Comparison of ENCODE assay signal across 9 cellular contexts in the genomic region with DNA sequence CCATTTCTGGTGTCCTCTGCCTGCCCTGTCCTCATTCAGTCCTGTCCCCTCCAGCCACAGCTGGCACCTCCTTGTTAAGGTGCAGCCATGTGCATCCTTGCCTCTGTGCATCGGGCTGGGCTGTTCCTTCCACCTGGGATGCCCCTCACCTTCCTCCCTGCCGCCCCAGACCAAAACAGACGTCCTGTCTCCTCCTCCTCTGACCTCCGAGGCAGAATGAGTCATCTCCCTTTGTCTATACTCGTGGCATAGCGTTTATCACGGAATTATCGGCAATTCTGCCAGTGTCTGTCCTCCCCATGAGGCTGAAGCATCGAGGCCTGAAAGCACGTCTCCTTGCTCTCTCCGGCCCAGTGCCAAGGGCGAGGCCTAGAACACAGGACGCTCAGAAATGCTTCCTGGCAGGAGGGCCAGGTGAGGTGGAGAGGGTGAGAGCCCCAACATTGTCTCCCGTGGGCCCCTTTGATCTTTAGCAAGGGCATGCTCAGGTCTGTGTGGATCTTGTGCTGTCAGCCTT. TPM values are rescaled to one million over a fixed set of nuclear protein-coding genes. Genes with fewer than 3 reads are reported as not detected.
DNase-seq lines count a peak whose midpoint lies in the region; ATAC-seq, FAIRE-seq and TF ChIP-seq lines count a peak whose summit lies in the region.
"Had no signal": no experiment of that assay in that cellular context is flagged by ENCODE, and none has a peak within 500 bp of the region (broad histone marks: within the 10 kb centered on the region; RNA-seq: fewer than 3 reads in every experiment).

No MANE protein-coding gene starts in this region.

- no peaks in the 10 kb centered on the region for H3K9me1 ChIP-seq in endothelial cell of umbilical vein (replicated peaks; ENCODE audit: control insufficient read depth, extremely low read depth, insufficient read depth, low read length)

- H2AFZ ChIP-seq in endothelial cell of umbilical vein (ENCODE audit: low read depth, low read length): no peak overlapping the region
- H2AFZ ChIP-seq in osteoblast (ENCODE audit: low read length): peak overlapping the region; percentile 36

- POLR2A ChIA-PET in endothelial cell of umbilical vein (lab: Charles Lee): no interaction called here

- peaks cover 86% of the 10 kb centered on the region for H3K79me2 ChIP-seq in endothelial cell of umbilical vein (ENCODE audit: control insufficient read depth, insufficient read depth, low read length)
- H3K79me2 ChIP-seq in osteoblast (ENCODE audit: insufficient read depth, low read length): peaks cover 83% of the 10 kb centered on the region

- dilution Hi-C loops in endothelial cell of umbilical vein (cut with MboI; ENCODE audit: extremely low pct_ligation_motif_present, low sequenced_read_pairs): no loop called here

- DNase-seq in EL: peak; percentile 90
- peak; percentile 75 for DNase-seq in OCI-M1 (lab: John Stamatoyannopoulos, UW)
- DNase-seq in endothelial cell of umbilical vein (ENCODE audit: low read depth, low spot score): peak; percentile 83
- peak; percentile 91 for DNase-seq in osteoblast (ENCODE audit: insufficient read length, low spot score, missing footprints)
- no peak for DNase-seq in NCI-H1436 (lab: John Stamatoyannopoulos, UW)
- DNase-seq in NCI-H345 treated with DMSO at 0.1 percent for 48 hours (lab: John Stamatoyannopoulos, UW; ENCODE audit: unreplicated experiment): no peak
- no peak for DNase-seq in GM12892 (ENCODE audit: insufficient read length)

- H3K4me3 ChIP-seq in endothelial cell of umbilical vein (replicated peaks in 1 of 3; ENCODE audit: insufficient read depth in 1 of 3, low read depth in 1 of 3, low read length in 3 of 3) (no peak overlapping the region), osteoblast (ENCODE audit: insufficient read depth, low read length) (peak overlapping the region; percentile 45)
- H3K4me3 ChIP-seq: psoas muscle had no signal

- intact Hi-C loops in endothelial cell of umbilical vein (cut with micrococcal nuclease): loop anchor here (1.0 kb wide), 2 partner anchors 37 to 66 kb away; no protein-coding TSS in a partner anchor

- CTCF ChIA-PET in endothelial cell of umbilical vein (lab: Charles Lee): no interaction called here

- TF ChIP-seq POLR2A in endothelial cell of umbilical vein (IDR thresholded peaks at IDR 0.05; ENCODE audit: low read depth, low read length) (no peak), GM12892 (IDR thresholded peaks at IDR 0.05; ENCODE audit: low read depth, low read length) (no peak)

- peak overlapping the region; percentile 57 for H3K4me2 ChIP-seq in endothelial cell of umbilical vein (ENCODE audit: insufficient read depth, low read length)
- peak overlapping the region; percentile 49 for H3K4me2 ChIP-seq in osteoblast (ENCODE audit: insufficient read depth, low read length)

- BruUV-seq in endothelial cell of umbilical vein (replicated peaks; lab: Mats Ljungman, UMichigan): no TSS peak

- peak overlapping the region; percentile 75 for H3K27ac ChIP-seq in endothelial cell of umbilical vein (ENCODE audit: insufficient read depth, low read depth, low read length)
- H3K27ac ChIP-seq in osteoblast (ENCODE audit: low read depth, low read length): peak overlapping the region; percentile 96
- H3K27ac ChIP-seq: psoas muscle had no signal

- FAIRE-seq in endothelial cell of umbilical vein (lab: Jason Lieb, UNC) (peak; percentile 98), GM12892 (lab: Jason Lieb, UNC) (no peak)

- peak overlapping the region; percentile 44 for H3K9ac ChIP-seq in endothelial cell of umbilical vein (replicated peaks; ENCODE audit: extremely low read depth, insufficient read depth, low read length)

- TF ChIP-seq CTCF in endothelial cell of umbilical vein (IDR thresholded peaks at IDR 0.05; ENCODE audit: extremely low read depth in 1 of 2, insufficient read depth in 1 of 2, low read depth in 1 of 2, low read length in 2 of 2): no peak
- no peak for TF ChIP-seq CTCF in osteoblast (IDR thresholded peaks at IDR 0.05; ENCODE audit: extremely low read depth, low read depth, low read length)

- no peak for ATAC-seq in GM19324 (IDR thresholded peaks at IDR 0.05; ENCODE audit: low FRiP score, unreplicated experiment)
- ATAC-seq: psoas muscle had no signal

- no peaks in the 10 kb centered on the region for H3K9me3 ChIP-seq in endothelial cell of umbilical vein (replicated peaks; ENCODE audit: control insufficient read depth, insufficient read depth, low read length)
- no peaks in the 10 kb centered on the region for H3K9me3 ChIP-seq in osteoblast (ENCODE audit: low read depth, low read length)
- H3K9me3 ChIP-seq: psoas muscle had no signal

- H3K27me3 ChIP-seq in endothelial cell of umbilical vein (ENCODE audit: control insufficient read depth in 2 of 2, insufficient read depth in 2 of 2, low read length in 2 of 2): no peaks in the 10 kb centered on the region
- no peaks in the 10 kb centered on the region for H3K27me3 ChIP-seq in osteoblast (ENCODE audit: insufficient read depth, low read length)

- H3K36me3 ChIP-seq in endothelial cell of umbilical vein (ENCODE audit: control insufficient read depth in 2 of 2, extremely low read depth in 1 of 2, insufficient read depth in 2 of 2, low read length in 2 of 2) (no peaks in the 10 kb centered on the region), osteoblast (ENCODE audit: insufficient read depth, low read length) (no peaks in the 10 kb centered on the region)

- no peaks in the 10 kb centered on the region for H4K20me1 ChIP-seq in endothelial cell of umbilical vein (replicated peaks; ENCODE audit: control insufficient read depth, extremely low read depth, insufficient read depth, low read length)
- peaks cover 34% of the 10 kb centered on the region for H4K20me1 ChIP-seq in osteoblast (ENCODE audit: insufficient read depth, low read length)

- H3K4me1 ChIP-seq in endothelial cell of umbilical vein (ENCODE audit: control insufficient read depth, extremely low read depth, insufficient read depth, low read length): peaks cover 24% of the 10 kb centered on the region
- peaks cover 28% of the 10 kb centered on the region for H3K4me1 ChIP-seq in osteoblast (ENCODE audit: insufficient read depth, low read length)

TF ChIP-seq in endothelial cell of umbilical vein, 7 proteins besides CTCF, POLR2A, EP300 and RAD21:
- TF ChIP-seq EZH2 (IDR thresholded peaks at IDR 0.05; ENCODE audit: borderline replicate concordance, low read depth, low read length, severe bottlenecking): no peak
- TF ChIP-seq, protein P1, sequence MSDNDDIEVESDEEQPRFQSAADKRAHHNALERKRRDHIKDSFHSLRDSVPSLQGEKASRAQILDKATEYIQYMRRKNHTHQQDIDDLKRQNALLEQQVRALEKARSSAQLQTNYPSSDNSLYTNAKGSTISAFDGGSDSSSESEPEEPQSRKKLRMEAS (IDR thresholded peaks at IDR 0.05; ENCODE audit: insufficient read depth, insufficient read length): no peak
- peak; percentile 91 for TF ChIP-seq FOS (IDR thresholded peaks at IDR 0.05; ENCODE audit: borderline replicate concordance, insufficient read depth, low read length)
- TF ChIP-seq GATA2 (IDR thresholded peaks at IDR 0.05; ENCODE audit: insufficient read depth, insufficient read length, low read depth, low read length): peak; percentile 49
- TF ChIP-seq MYC (IDR thresholded peaks at IDR 0.05; ENCODE audit: low read depth, low read length): peak; percentile 74
- TF ChIP-seq POLR2AphosphoS5 (IDR thresholded peaks at IDR 0.05; ENCODE audit: insufficient read depth, low read depth, low read length): peak; percentile 26
- TF ChIP-seq JUN (IDR thresholded peaks at IDR 0.05; ENCODE audit: borderline replicate concordance, insufficient read depth, insufficient read length, low read depth): peak; percentile 82

RNA-seq across cellular contexts. Expression of a gene that starts 4.6 kb away (rescaled TPM):
- 43.3 and 47.3 TPM in 2 replicates for total RNA-seq in endothelial cell of umbilical vein
- polyA plus RNA-seq in endothelial cell of umbilical vein: 7.4 and 7.8 TPM in 2 replicates
- 5.2 and 6.3 TPM in 2 replicates for polyA plus RNA-seq in endothelial cell of umbilical vein (2011; cell fraction: cytosol; rRNA removed)
- 17.5 and 19.2 TPM in 2 replicates for polyA plus RNA-seq in endothelial cell of umbilical vein (2011; cell fraction: nucleus; rRNA removed)
- 14.2 and 19.1 TPM in 2 replicates for polyA plus RNA-seq in endothelial cell of umbilical vein (2012)
- 8.2 and 14.0 TPM in 2 replicates for polyA minus RNA-seq in endothelial cell of umbilical vein
- 9.0 TPM for polyA minus RNA-seq in endothelial cell of umbilical vein (2011; cell fraction: cytosol; rRNA and poly(A)+ RNA removed)
- 17.7 and 21.7 TPM in 2 replicates for polyA minus RNA-seq in endothelial cell of umbilical vein (2011; cell fraction: nucleus; rRNA and poly(A)+ RNA removed)
- 14.4 and 15.6 TPM in 2 replicates for total RNA-seq in osteoblast
- 5.7 TPM for polyA plus RNA-seq in GM12892 (2012; ENCODE audit: missing spikeins)

Comparison
In these comparisons a context has a peak if more than half of its experiments do, and no peak if none do; other contexts are left out.
1. DNase-seq: peak in EL (single experiment), OCI-M1 (single experiment), endothelial cell of umbilical vein (single experiment) and osteoblast (single experiment); none in NCI-H1436 (single experiment), NCI-H345 treated with DMSO at 0.1 percent for 48 hours (single experiment) and GM12892 (single experiment).